ENCODE assay signal across 8 cellular contexts in the genomic region with DNA sequence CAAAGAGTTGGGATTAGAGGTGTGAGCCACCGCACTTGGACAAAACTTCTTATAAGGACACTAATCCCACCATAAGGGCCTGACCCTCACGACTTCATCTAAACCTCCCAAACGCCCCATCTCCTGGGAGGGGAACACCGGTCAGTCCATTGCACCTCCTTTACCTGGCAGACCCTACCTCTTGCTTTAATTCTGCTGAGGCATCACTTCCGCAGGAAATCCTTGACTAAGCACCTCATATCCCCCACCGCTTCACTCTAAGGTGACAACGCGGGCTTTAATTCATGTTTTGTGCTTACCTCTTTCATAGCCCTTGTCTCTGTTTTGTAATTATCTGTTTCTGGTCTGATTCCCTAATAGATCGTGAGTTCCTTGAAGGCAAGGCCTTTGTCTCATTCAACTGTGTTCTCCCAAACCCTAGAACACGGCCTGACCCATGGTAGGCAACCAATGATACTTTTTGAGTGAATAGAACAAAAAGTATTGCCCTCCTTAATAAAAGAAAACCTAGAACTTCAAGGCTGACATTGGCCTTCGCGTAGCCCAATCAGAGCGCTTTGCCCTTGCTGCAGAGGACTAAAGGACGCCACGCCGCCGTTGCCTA. TPM values are rescaled to one million over a fixed set of nuclear protein-coding genes. Genes with fewer than 3 reads are reported as not detected.
A peak's percentile ranks its signal among the peaks of the same experiment; 100 is the strongest.
DNase-seq lines count a peak whose midpoint lies in the region; ATAC-seq and TF ChIP-seq lines count a peak whose summit lies in the region.

No MANE protein-coding gene starts in this region.

- H2BK120ac ChIP-seq in neuronal stem cell (ENCODE audit: low read depth, low read length), result no peak overlapping the region

- no peak for ATAC-seq in CD4-positive, alpha-beta T cell (ENCODE audit: poor library complexity)
- no peak for ATAC-seq in HG03432 (IDR thresholded peaks at IDR 0.05; ENCODE audit: unreplicated experiment)

- no CpG with 5 or more reads among the region's 17 CpGs for WGBS in neuronal stem cell (ENCODE audit: extremely low coverage in 2 of 2, insufficient read length in 2 of 2, insufficient replicate concordance in 1 of 2), 2 donors

- H2BK15ac ChIP-seq in neuronal stem cell (ENCODE audit: low read length), result no peak overlapping the region

- H3K4me3 ChIP-seq in MG63 (peak overlapping the region; percentile 89; the same call in 1 of the 2 replicates), neuronal stem cell (ENCODE audit: low read length in 2 of 2) (peak overlapping the region in 1 of 2 donors; percentile 81), colonic mucosa (no peak overlapping the region)

- no peak for TF ChIP-seq CTCF in CD4-positive, alpha-beta T cell (IDR thresholded peaks at IDR 0.05)
- TF ChIP-seq CTCF in chondrocyte (IDR thresholded peaks at IDR 0.05), result no peak
- no peak for TF ChIP-seq CTCF in colonic mucosa (IDR thresholded peaks at IDR 0.05)

- peak overlapping the region; percentile 90 for H2AFZ ChIP-seq in neuronal stem cell (ENCODE audit: low read length)

- H3K36me3 ChIP-seq in MG63, result no peaks in the 10 kb centered on the region
- H3K36me3 ChIP-seq in neuronal stem cell (replicated peaks in 1 of 2; ENCODE audit: control insufficient read depth in 2 of 2, insufficient read depth in 2 of 2, low read length in 2 of 2), result no peaks in the 10 kb centered on the region
- H3K36me3 ChIP-seq in colonic mucosa, result no peaks in the 10 kb centered on the region

- H3K79me1 ChIP-seq in neuronal stem cell (ENCODE audit: low read depth, low read length), result no peaks in the 10 kb centered on the region

- H3K4me1 ChIP-seq in neuronal stem cell (ENCODE audit: control insufficient read depth in 2 of 2, insufficient read depth in 1 of 2, low read depth in 1 of 2, low read length in 2 of 2), result peaks cover 3 to 4% of the 10 kb centered on the region in 2 donors
- H3K4me1 ChIP-seq in colonic mucosa, result peaks cover 11% of the 10 kb centered on the region

- H3K18ac ChIP-seq in neuronal stem cell (ENCODE audit: low read length), result no peak overlapping the region

- no peak overlapping the region for H3K14ac ChIP-seq in neuronal stem cell (ENCODE audit: low read length)

- H3K4ac ChIP-seq in neuronal stem cell (ENCODE audit: low read length), result no peak overlapping the region

- CTCF ChIA-PET in CD4-positive, alpha-beta T cell (lab: Charles Lee), result interaction anchor here (1.0 to 1.7 kb wide), 4 partner anchors 28 to 213 kb away, joined by 3 to 6 read pairs (median 4); no protein-coding TSS in a partner anchor

- H2BK12ac ChIP-seq in neuronal stem cell (ENCODE audit: low read length), result no peak overlapping the region

- no peak overlapping the region for H3K27ac ChIP-seq in CD4-positive, alpha-beta T cell (ENCODE audit: low read depth, low read length)
- H3K27ac ChIP-seq in neuronal stem cell (replicated peaks; ENCODE audit: low read length) (no peak overlapping the region), colonic mucosa (no peak overlapping the region)

- DNase-seq in CD4-positive, alpha-beta T cell, result no peak
- DNase-seq in MG63, result no peak
- no peak for DNase-seq in chondrocyte (ENCODE audit: low spot score)
- DNase-seq in neuronal stem cell (ENCODE audit: low spot score), result no peak
- no peak for DNase-seq in SHP77 treated with DMSO at 0.1 percent for 48 hours (lab: John Stamatoyannopoulos, UW)
- no peak for DNase-seq in activated effector memory CD4-positive, alpha-beta T cell treated with Interleukin-2 at 50 U/mL for 16 hours
- DNase-seq in colonic mucosa, result no peak

- no peak overlapping the region for H4K8ac ChIP-seq in neuronal stem cell (ENCODE audit: low read depth, low read length)

- no peaks in the 10 kb centered on the region for H3K9me3 Mint-ChIP-seq in CD4-positive, alpha-beta T cell
- H3K9me3 Mint-ChIP-seq in chondrocyte (ENCODE audit: low read depth), result no peaks in the 10 kb centered on the region

- H2AK5ac ChIP-seq in neuronal stem cell (ENCODE audit: low read depth, low read length), result no peak overlapping the region

- no peaks in the 10 kb centered on the region for H3K27me3 ChIP-seq in CD4-positive, alpha-beta T cell (ENCODE audit: control insufficient read depth, insufficient read depth, low read length)
- H3K27me3 ChIP-seq in MG63, result no peaks in the 10 kb centered on the region
- peaks cover 0 to 24% (median 3%) of the 10 kb centered on the region in 3 experiments for H3K27me3 ChIP-seq in neuronal stem cell (ENCODE audit: control insufficient read depth in 3 of 3, insufficient read depth in 3 of 3, low read depth in 1 of 3, low read length in 3 of 3)
- H3K27me3 ChIP-seq in colonic mucosa, result no peaks in the 10 kb centered on the region

- peaks cover 44% of the 10 kb centered on the region for H3K4me1 Mint-ChIP-seq in CD4-positive, alpha-beta T cell (ENCODE audit: low read depth)
- H3K4me1 Mint-ChIP-seq in chondrocyte (ENCODE audit: low read depth), result peaks cover 18% of the 10 kb centered on the region

- H3K9ac ChIP-seq in neuronal stem cell (ENCODE audit: low read depth, low read length, poor library complexity) (peak overlapping the region; percentile 4), colonic mucosa (ENCODE audit: low read depth in 2 of 2, low read length in 2 of 2) (peak overlapping the region in 1 of 2 donors; percentile 86)

- POLR2A ChIA-PET in CD4-positive, alpha-beta T cell (lab: Charles Lee), result interaction anchor here (0.6 to 3.1 kb wide), 10 partner anchors 9 to 690 kb away, joined by 3 to 83 read pairs (median 5); partner anchors contain the start of genes ATP6V0E2, REPIN1 and ZNF398

- H3K36me3 Mint-ChIP-seq in CD4-positive, alpha-beta T cell (ENCODE audit: low read depth), result peaks cover 4% of the 10 kb centered on the region
- H3K36me3 Mint-ChIP-seq in chondrocyte (ENCODE audit: low read depth), result no peaks in the 10 kb centered on the region

- no peak overlapping the region for H2BK5ac ChIP-seq in neuronal stem cell (ENCODE audit: low read length)

- H3K27me3 Mint-ChIP-seq in CD4-positive, alpha-beta T cell, result no peaks in the 10 kb centered on the region
- peaks cover 15% of the 10 kb centered on the region for H3K27me3 Mint-ChIP-seq in chondrocyte (ENCODE audit: low read depth)

- no peak overlapping the region for H4K91ac ChIP-seq in neuronal stem cell (ENCODE audit: low read depth, low read length, poor library complexity)

- H3K27ac Mint-ChIP-seq in CD4-positive, alpha-beta T cell, result peak overlapping the region; percentile 84
- H3K27ac Mint-ChIP-seq in chondrocyte (ENCODE audit: unreplicated experiment), result no peak overlapping the region

- no peak overlapping the region for H3K23ac ChIP-seq in neuronal stem cell (ENCODE audit: low read depth, low read length, poor library complexity)

- H3K4me2 ChIP-seq in neuronal stem cell (ENCODE audit: insufficient read depth, low read length, poor library complexity, severe bottlenecking), result no peak overlapping the region

- no peaks in the 10 kb centered on the region for H3K9me3 ChIP-seq in CD4-positive, alpha-beta T cell (ENCODE audit: control insufficient read depth, low read length)
- H3K9me3 ChIP-seq in MG63 (no peaks in the 10 kb centered on the region), neuronal stem cell (replicated peaks in 1 of 2; ENCODE audit: control insufficient read depth in 2 of 2, insufficient read depth in 1 of 2, low read depth in 1 of 2, low read length in 2 of 2) (no peaks in the 10 kb centered on the region), colonic mucosa (no peaks in the 10 kb centered on the region)

- intact Hi-C loops in CD4-positive, alpha-beta T cell (cut with DNase I, micrococcal nuclease), result loop anchor here (1.0 to 10.0 kb wide), 8 partner anchors 19 to 1247 kb away; partner anchors contain the start of genes AGAP3 (in 1 of the 2), ATP6V0E2 (in 1 of the 2), FASTK (in 1 of the 2) and TMUB1 (in 1 of the 2)
- intact Hi-C loops in colonic mucosa (cut with DNase I), result no loop called here

- peak overlapping the region; percentile 98 for H3K4me3 Mint-ChIP-seq in CD4-positive, alpha-beta T cell
- peak overlapping the region; percentile 66 for H3K4me3 Mint-ChIP-seq in chondrocyte (ENCODE audit: unreplicated experiment)

RNA-seq across cellular contexts. Expression of gene ZNF862, which starts 0.5 kb away (rescaled TPM):
- total RNA-seq in CD4-positive, alpha-beta T cell, result 10 to 100 TPM; 25.6 to 26.6 TPM
- 0.52 and 4.5 TPM in 2 replicates for total RNA-seq in MG63 (2014; rRNA removed; shearing (Covaris generic); ENCODE audit: low replicate concordance)
- total RNA-seq in chondrocyte, result 15.9 to 17.6 TPM (median 16.3 TPM) in 3 replicates
- 7.1 TPM for polyA plus RNA-seq in neuronal stem cell (2013, experiment 1 of 2)
- 6.8 TPM for polyA plus RNA-seq in neuronal stem cell (2013, experiment 2 of 2)
- 1 to 10 TPM; 8.8 to 9.9 TPM for total RNA-seq in colonic mucosa

RNA-seq across cellular contexts. Expression of gene ATP6V0E2, which starts 36.0 kb away (rescaled TPM):
- 10 to 100 TPM; 23.2 to 24.9 TPM for total RNA-seq in CD4-positive, alpha-beta T cell
- 18.4 and 21.9 TPM in 2 replicates for total RNA-seq in MG63 (2014; rRNA removed; shearing (Covaris generic); ENCODE audit: low replicate concordance)
- total RNA-seq in chondrocyte, result 23.1 to 28.5 TPM (median 24.8 TPM) in 3 replicates
- 63.8 TPM for polyA plus RNA-seq in neuronal stem cell (2013, experiment 1 of 2)
- polyA plus RNA-seq in neuronal stem cell (2013, experiment 2 of 2), result 60.2 TPM
- total RNA-seq in colonic mucosa, result 10 to 100 TPM; 12.5 to 22.7 TPM
